In genomic region chr15:69181419-69181818, GRCh38 we compare ENCODE assay signal across 19 cellular contexts. TPM values are rescaled to one million over a fixed set of nuclear protein-coding genes. Genes with fewer than 3 reads are reported as not detected.
A peak's percentile ranks its signal among the peaks of the same experiment; 100 is the strongest.
DNase-seq lines count a peak whose midpoint lies in the region; ATAC-seq and TF ChIP-seq lines count a peak whose summit lies in the region.
"Had no signal": no experiment of that assay in that cellular context is flagged by ENCODE, and none has a peak within 500 bp of the region (broad histone marks: within the 10 kb centered on the region; RNA-seq: fewer than 3 reads in every experiment).

No MANE protein-coding gene starts in this region.

- H3K4me3 ChIP-seq in SK-N-SH (ENCODE audit: low read depth in 2 of 2, low read length in 1 of 2) = no peak overlapping the region
- H3K4me3 ChIP-seq: BLaER1 treated with 17β-estradiol and CSF1 and Interleukin-3, amounts not matched to agents 10 nM and 100 nM; GM23338 had no signal

- no peaks in the 10 kb centered on the region for H3K27me3 ChIP-seq in SK-N-SH (ENCODE audit: insufficient read depth)
- H3K27me3 ChIP-seq: BLaER1 treated with 17β-estradiol and CSF1 and Interleukin-3, amounts not matched to agents 10 nM and 100 nM had no signal

- peaks cover 0 to 6% (median under 1%) of the 10 kb centered on the region in 4 donors for H3K4me1 Mint-ChIP-seq in naive thymus-derived CD8-positive, alpha-beta T cell
- H3K4me1 Mint-ChIP-seq: GM23338 had no signal

- H3K79me2 ChIP-seq in SK-N-SH (ENCODE audit: insufficient read depth) = peaks cover 4% of the 10 kb centered on the region; the same call in 1 of the 2 replicates

- TF ChIP-seq EP300 in SK-N-SH (IDR thresholded peaks at IDR 0.05; ENCODE audit: borderline replicate concordance in 1 of 2, low read depth in 1 of 2, low read length in 1 of 2) = peak; percentile 57 to 66; a peak in 3 of 4 replicates

- H3K9me2 ChIP-seq in SK-N-SH = no peaks in the 10 kb centered on the region

- H3F3A ChIP-seq in SK-N-SH (replicated peaks; ENCODE audit: insufficient read depth) = peaks cover 12% of the 10 kb centered on the region

- H4K20me1 ChIP-seq in SK-N-SH (ENCODE audit: insufficient read depth) = no peaks in the 10 kb centered on the region

- H3K27ac Mint-ChIP-seq in naive thymus-derived CD8-positive, alpha-beta T cell = no peak overlapping the region
- H3K27ac Mint-ChIP-seq: B cell; CD8-positive, alpha-beta T cell; GM23338; IgD-negative memory B cell had no signal

- peaks cover 0 to 5% of the 10 kb centered on the region in 2 experiments; a peak in 2 of 4 replicates for H3K4me1 ChIP-seq in SK-N-SH (ENCODE audit: control insufficient read depth in 1 of 2, insufficient read depth in 2 of 2, low read depth in 1 of 2, low read length in 1 of 2)

- POLR2A ChIA-PET in SK-N-SH (lab: Yijun Ruan, JAX) = no interaction called here
- POLR2A ChIA-PET in naive thymus-derived CD8-positive, alpha-beta T cell (lab: Charles Lee) = no interaction called here

- H3K36me3 Mint-ChIP-seq in naive thymus-derived CD8-positive, alpha-beta T cell = no peaks in the 10 kb centered on the region
- H3K36me3 Mint-ChIP-seq: CD8-positive, alpha-beta T cell; IgD-negative memory B cell had no signal

- no peaks in the 10 kb centered on the region for H3K27me3 Mint-ChIP-seq in naive thymus-derived CD8-positive, alpha-beta T cell
- H3K27me3 Mint-ChIP-seq: B cell, IgD-negative memory B cell had no signal

- peak; percentile 14 for DNase-seq in EH (ENCODE audit: low read depth)
- peak; percentile 13 for DNase-seq in SK-N-SH
- peak; percentile 36 for DNase-seq in fibroblast of peridontal ligament (ENCODE audit: extremely low read depth)
- no peak for DNase-seq in naive thymus-derived CD8-positive, alpha-beta T cell
- DNase-seq in COLO668 (lab: John Stamatoyannopoulos, UW; ENCODE audit: unreplicated experiment) = no peak
- DNase-seq in midbrain (lab: John Stamatoyannopoulos, UW) = no peak
- no peak for DNase-seq in activated CD4-positive, alpha-beta T cell treated with anti-CD3 and anti-CD28 coated beads for 4 hours
- DNase-seq: ACHN; CD8-positive, alpha-beta T cell; COR-L47; DMS 273 treated with DMSO at 0.1 percent for 48 hours; DMS53; DND-41; HCEC 1CT; KBM-7 had no signal

- no peak overlapping the region for H3K9ac ChIP-seq in SK-N-SH
- H3K9ac ChIP-seq: BLaER1 treated with 17β-estradiol and CSF1 and Interleukin-3, amounts not matched to agents 10 nM and 100 nM had no signal

- H2AFZ ChIP-seq in SK-N-SH (ENCODE audit: low read depth) = no peak overlapping the region
- H2AFZ ChIP-seq: GM23338 had no signal

- no peak for TF ChIP-seq CTCF in SK-N-SH (IDR thresholded peaks at IDR 0.05)

- no peak for TF ChIP-seq RAD21 in SK-N-SH (IDR thresholded peaks at IDR 0.05; ENCODE audit: low read length)

- H3K9me3 ChIP-seq in SK-N-SH = no peaks in the 10 kb centered on the region
- H3K9me3 ChIP-seq: BLaER1 treated with 17β-estradiol and CSF1 and Interleukin-3, amounts not matched to agents 10 nM and 100 nM had no signal

- H3K4me3 Mint-ChIP-seq in naive thymus-derived CD8-positive, alpha-beta T cell = no peak overlapping the region
- H3K4me3 Mint-ChIP-seq: B cell; CD8-positive, alpha-beta T cell; GM23338; IgD-negative memory B cell had no signal

- H3K4me2 ChIP-seq in SK-N-SH = 0 out of 2 replicates have a peak overlapping the region, but pooled peaks have one; percentile 8
- H3K4me2 ChIP-seq: BLaER1 treated with 17β-estradiol and CSF1 and Interleukin-3, amounts not matched to agents 10 nM and 100 nM; GM23338 had no signal

- no peaks in the 10 kb centered on the region for H3K9me3 Mint-ChIP-seq in naive thymus-derived CD8-positive, alpha-beta T cell
- H3K9me3 Mint-ChIP-seq: CD8-positive, alpha-beta T cell; GM23338; IgD-negative memory B cell had no signal

- CTCF ChIA-PET in SK-N-SH (lab: Yijun Ruan, JAX) = no interaction called here

- no peak for ATAC-seq in naive thymus-derived CD8-positive, alpha-beta T cell
- ATAC-seq: CD8-positive, alpha-beta T cell; GM23338 had no signal

- peak overlapping the region; percentile 44 to 76; a peak in 3 of 4 replicates for H3K27ac ChIP-seq in SK-N-SH (ENCODE audit: low read depth in 2 of 2, low read length in 1 of 2)
- H3K27ac ChIP-seq: BLaER1 treated with 17β-estradiol and CSF1 and Interleukin-3, amounts not matched to agents 10 nM and 100 nM had no signal

- H3K36me3 ChIP-seq in SK-N-SH (replicated peaks in 1 of 2; ENCODE audit: control insufficient read depth in 1 of 2, insufficient read depth in 2 of 2, low read length in 1 of 2) = no peaks in the 10 kb centered on the region
- H3K36me3 ChIP-seq: BLaER1 treated with 17β-estradiol and CSF1 and Interleukin-3, amounts not matched to agents 10 nM and 100 nM had no signal

TF ChIP-seq in SK-N-SH, 30 proteins besides CTCF, POLR2A, EP300 and RAD21:
- TF ChIP-seq FOSL2 (IDR thresholded peaks at IDR 0.05; ENCODE audit: borderline replicate concordance, low read depth) (no peak), TEAD4 (IDR thresholded peaks at IDR 0.05; ENCODE audit: borderline replicate concordance, insufficient read depth) (0 out of 2 replicates have a peak, but pooled peaks have one; percentile 12), JUND (IDR thresholded peaks at IDR 0.05) (peak; percentile 54), EZH2phosphoT487 (IDR thresholded peaks at IDR 0.05; ENCODE audit: borderline replicate concordance, low read depth) (no peak), PBX3 (IDR thresholded peaks at IDR 0.05) (peak; percentile 89), TCF12 (IDR thresholded peaks at IDR 0.05) (peak; percentile 91), NFIC (IDR thresholded peaks at IDR 0.05; ENCODE audit: borderline replicate concordance) (peak; percentile 61; the same call in 1 of the 2 replicates), POLR2AphosphoS5 (IDR thresholded peaks at IDR 0.05; ENCODE audit: low read depth, low read length) (peak; percentile 54; the same call in 1 of the 2 replicates)

RNA-seq across cellular contexts. Expression of gene GLCE, which starts 21.0 kb away (rescaled TPM):
- polyA plus RNA-seq in SK-N-SH (2012; rRNA removed) = 19.5 and 25.0 TPM in 2 replicates
- polyA plus RNA-seq in SK-N-SH (2012; cell fraction: cytosol; rRNA removed) = 28.0 and 29.3 TPM in 2 replicates
- 7.7 and 17.4 TPM in 2 replicates for polyA plus RNA-seq in SK-N-SH (2012; cell fraction: nucleus; rRNA removed)
- total RNA-seq in naive thymus-derived CD8-positive, alpha-beta T cell = 1 to 10 TPM; 5.8 to 8.0 TPM
- 1 to 10 TPM; 5.2 to 8.3 (median 5.7) TPM for polyA plus RNA-seq in naive thymus-derived CD8-positive, alpha-beta T cell

Comparison
In these comparisons a context has a peak if more than half of its experiments do, and no peak if none do; other contexts are left out.
1. DNase-seq: peak in EH (single experiment), SK-N-SH (single experiment) and fibroblast of peridontal ligament (single experiment); none in naive thymus-derived CD8-positive, alpha-beta T cell (0 of 10), COLO668 (single experiment), midbrain (single experiment) and activated CD4-positive, alpha-beta T cell treated with anti-CD3 and anti-CD28 coated beads for 4 hours (0 of 2).